Comparison of ENCODE assay signal across 19 cellular contexts in genomic region chr10:10959666-10960065, GRCh38. TPM values are rescaled to one million over a fixed set of nuclear protein-coding genes. Genes with fewer than 3 reads are reported as not detected.
A peak's percentile ranks its signal among the peaks of the same experiment; 100 is the strongest.
DNase-seq lines count a peak whose midpoint lies in the region; ATAC-seq and TF ChIP-seq lines count a peak whose summit lies in the region.
"Had no signal": no experiment of that assay in that cellular context is flagged by ENCODE, and none has a peak within 500 bp of the region (broad histone marks: within the 10 kb centered on the region; RNA-seq: fewer than 3 reads in every experiment).

No MANE protein-coding gene starts in this region.

- peak overlapping the region; percentile 40 for H3K4me3 Mint-ChIP-seq in natural killer cell treated with Interleukin-12 subunit alpha and Interleukin-12 subunit beta and Interleukin-15 and Interleukin-18, amount 100 ng/mL, for 72 hours
- H3K4me3 Mint-ChIP-seq in natural killer cell, result no peak overlapping the region
- no peak overlapping the region for H3K4me3 Mint-ChIP-seq in stimulated activated naive CD8-positive, alpha-beta T cell treated with anti-CD3 and anti-CD28 coated beads, Interleukin-15, amount 100 ng/mL, for 72 hours
- H3K4me3 Mint-ChIP-seq in CD4-positive, alpha-beta memory T cell, result no peak overlapping the region
- H3K4me3 Mint-ChIP-seq: activated CD4-positive, alpha-beta memory T cell treated with anti-CD3 and anti-CD28 coated beads, Interleukin-2, amount 10 ng/mL, durations not matched to agents 7 days and 5 days; activated naive CD8-positive, alpha-beta T cell; dendritic cell treated with granulocyte-macrophage colony-stimulating factor and Interleukin-4, amounts not matched to agents 40 ng/mL and 50 ng/mL, for 4 days had no signal

- ATAC-seq in natural killer cell treated with Interleukin-12 subunit alpha and Interleukin-12 subunit beta and Interleukin-15 and Interleukin-18, amount 100 ng/mL, for 72 hours, result peak; percentile 87 to 92
- ATAC-seq in natural killer cell, result no peak
- peak; percentile 66 for ATAC-seq in GM21576 (IDR thresholded peaks at IDR 0.05; ENCODE audit: unreplicated experiment)
- ATAC-seq in HG03103 (IDR thresholded peaks at IDR 0.05; ENCODE audit: low read depth, unreplicated experiment), result peak; percentile 67
- peak; percentile 59 for ATAC-seq in stimulated activated naive CD8-positive, alpha-beta T cell treated with anti-CD3 and anti-CD28 coated beads, Interleukin-15, amount 100 ng/mL, for 72 hours
- ATAC-seq: pancreas, sciatic nerve had no signal

- H3K27me3 Mint-ChIP-seq in natural killer cell treated with Interleukin-12 subunit alpha and Interleukin-12 subunit beta and Interleukin-15 and Interleukin-18, amount 100 ng/mL, for 72 hours, result peaks cover 4 to 10% of the 10 kb centered on the region in 2 donors
- peaks cover 8 to 12% of the 10 kb centered on the region in 2 donors for H3K27me3 Mint-ChIP-seq in natural killer cell (ENCODE audit: low read depth in 2 of 2)
- H3K27me3 Mint-ChIP-seq in stimulated activated naive CD8-positive, alpha-beta T cell treated with anti-CD3 and anti-CD28 coated beads, Interleukin-15, amount 100 ng/mL, for 72 hours, result peaks cover 15% of the 10 kb centered on the region
- peaks cover 2 to 11% of the 10 kb centered on the region in 2 donors for H3K27me3 Mint-ChIP-seq in CD4-positive, alpha-beta memory T cell

- H3K36me3 ChIP-seq in CD4-positive, alpha-beta memory T cell (ENCODE audit: insufficient read depth, low read length), result no peaks in the 10 kb centered on the region
- H3K36me3 ChIP-seq: BLaER1, MG63, pancreas had no signal

- intact Hi-C loops in natural killer cell (cut with micrococcal nuclease), result no loop called here
- intact Hi-C loops in CD4-positive, alpha-beta memory T cell (cut with micrococcal nuclease), result no loop called here

- H3K4me1 ChIP-seq in CD4-positive, alpha-beta memory T cell (ENCODE audit: insufficient read depth, low read length), result no peaks in the 10 kb centered on the region
- H3K4me1 ChIP-seq: BLaER1, pancreas had no signal

- no peaks in the 10 kb centered on the region for H3K27me3 ChIP-seq in CD4-positive, alpha-beta memory T cell (ENCODE audit: insufficient read depth, low read length)
- H3K27me3 ChIP-seq: BLaER1, MG63, pancreas had no signal

- H3K4me3 ChIP-seq in CD4-positive, alpha-beta memory T cell (ENCODE audit: low read length in 2 of 2), result no peak overlapping the region
- H3K4me3 ChIP-seq: BLaER1, MG63, pancreas had no signal

- DNase-seq in natural killer cell treated with Interleukin-12 subunit alpha and Interleukin-12 subunit beta and Interleukin-15 and Interleukin-18, amount 100 ng/mL, for 72 hours (ENCODE audit: low spot score), result no peak
- DNase-seq in natural killer cell (no peak), DMS153 treated with DMSO at 0.1 percent for 48 hours (lab: John Stamatoyannopoulos, UW; ENCODE audit: unreplicated experiment) (no peak), HEK293T (ENCODE audit: extremely low spot score) (no peak)
- no peak for DNase-seq in stimulated activated naive CD8-positive, alpha-beta T cell treated with anti-CD3 and anti-CD28 coated beads, Interleukin-15, amount 100 ng/mL, for 72 hours
- no peak for DNase-seq in CD4-positive, alpha-beta memory T cell
- DNase-seq: activated CD4-positive, alpha-beta memory T cell treated with anti-CD3 and anti-CD28 coated beads, Interleukin-2, amount 10 ng/mL, durations not matched to agents 7 days and 5 days; activated T-cell treated with anti-CD3 and anti-CD28 coated beads, Interleukin-2, amount 50 U/mL, for 48 hours; MG63; NCI-H1930; NCI-H510A treated with DMSO at 0.1 percent for 48 hours; pancreas had no signal

- H3K4me1 Mint-ChIP-seq in natural killer cell treated with Interleukin-12 subunit alpha and Interleukin-12 subunit beta and Interleukin-15 and Interleukin-18, amount 100 ng/mL, for 72 hours (ENCODE audit: low read depth in 2 of 2), result peaks cover 16 to 17% of the 10 kb centered on the region in 2 donors
- peaks cover 0 to 11% of the 10 kb centered on the region in 2 donors for H3K4me1 Mint-ChIP-seq in natural killer cell
- H3K4me1 Mint-ChIP-seq in stimulated activated naive CD8-positive, alpha-beta T cell treated with anti-CD3 and anti-CD28 coated beads, Interleukin-15, amount 100 ng/mL, for 72 hours, result no peaks in the 10 kb centered on the region
- no peaks in the 10 kb centered on the region for H3K4me1 Mint-ChIP-seq in CD4-positive, alpha-beta memory T cell
- H3K4me1 Mint-ChIP-seq: activated CD4-positive, alpha-beta memory T cell treated with anti-CD3 and anti-CD28 coated beads, Interleukin-2, amount 10 ng/mL, durations not matched to agents 7 days and 5 days had no signal

- POLR2A ChIA-PET in CD4-positive, alpha-beta memory T cell (lab: Charles Lee; ENCODE audit: partially characterized antibody), result no interaction called here
- POLR2A ChIA-PET in HEK293T (lab: Yijun Ruan, JAX), result no interaction called here

- H3K27ac Mint-ChIP-seq in natural killer cell treated with Interleukin-12 subunit alpha and Interleukin-12 subunit beta and Interleukin-15 and Interleukin-18, amount 100 ng/mL, for 72 hours, result peak overlapping the region; percentile 61 to 70
- H3K27ac Mint-ChIP-seq in natural killer cell, result no peak overlapping the region
- no peak overlapping the region for H3K27ac Mint-ChIP-seq in stimulated activated naive CD8-positive, alpha-beta T cell treated with anti-CD3 and anti-CD28 coated beads, Interleukin-15, amount 100 ng/mL, for 72 hours
- H3K27ac Mint-ChIP-seq in CD4-positive, alpha-beta memory T cell, result peak overlapping the region in 1 of 7 donors; percentile 42
- H3K27ac Mint-ChIP-seq: activated CD4-positive, alpha-beta memory T cell treated with anti-CD3 and anti-CD28 coated beads, Interleukin-2, amount 10 ng/mL, durations not matched to agents 7 days and 5 days; activated naive CD8-positive, alpha-beta T cell; dendritic cell treated with granulocyte-macrophage colony-stimulating factor and Interleukin-4, amounts not matched to agents 40 ng/mL and 50 ng/mL, for 4 days had no signal

- no peaks in the 10 kb centered on the region for H3K36me3 Mint-ChIP-seq in natural killer cell treated with Interleukin-12 subunit alpha and Interleukin-12 subunit beta and Interleukin-15 and Interleukin-18, amount 100 ng/mL, for 72 hours
- H3K36me3 Mint-ChIP-seq in natural killer cell, result no peaks in the 10 kb centered on the region
- no peaks in the 10 kb centered on the region for H3K36me3 Mint-ChIP-seq in CD4-positive, alpha-beta memory T cell

- no peaks in the 10 kb centered on the region for H3K9me3 Mint-ChIP-seq in natural killer cell treated with Interleukin-12 subunit alpha and Interleukin-12 subunit beta and Interleukin-15 and Interleukin-18, amount 100 ng/mL, for 72 hours
- H3K9me3 Mint-ChIP-seq in natural killer cell, result no peaks in the 10 kb centered on the region
- no peaks in the 10 kb centered on the region for H3K9me3 Mint-ChIP-seq in stimulated activated naive CD8-positive, alpha-beta T cell treated with anti-CD3 and anti-CD28 coated beads, Interleukin-15, amount 100 ng/mL, for 72 hours
- peaks cover 0 to 2% (median 0%) of the 10 kb centered on the region in 8 donors for H3K9me3 Mint-ChIP-seq in CD4-positive, alpha-beta memory T cell
- H3K9me3 Mint-ChIP-seq: activated CD4-positive, alpha-beta memory T cell treated with anti-CD3 and anti-CD28 coated beads, Interleukin-2, amount 10 ng/mL, durations not matched to agents 7 days and 5 days; dendritic cell treated with granulocyte-macrophage colony-stimulating factor and Interleukin-4, amounts not matched to agents 40 ng/mL and 50 ng/mL, for 4 days had no signal

- TF ChIP-seq CTCF in natural killer cell (IDR thresholded peaks at IDR 0.05), result no peak

- CTCF ChIA-PET in CD4-positive, alpha-beta memory T cell (lab: Charles Lee; ENCODE audit: partially characterized antibody), result no interaction called here
- CTCF ChIA-PET in HEK293T (lab: Yijun Ruan, JAX), result no interaction called here

- H3K27ac ChIP-seq in CD4-positive, alpha-beta memory T cell (ENCODE audit: low read depth, low read length), result no peak overlapping the region
- H3K27ac ChIP-seq: BLaER1, pancreas, VCaP had no signal

- H3K9me3 ChIP-seq in CD4-positive, alpha-beta memory T cell (ENCODE audit: control insufficient read depth in 1 of 2, low read length in 2 of 2), result no peaks in the 10 kb centered on the region
- H3K9me3 ChIP-seq: BLaER1, MG63, pancreas had no signal

TF ChIP-seq in HEK293T, 16 proteins besides CTCF, POLR2A, EP300 and RAD21:
- TF ChIP-seq HDGF (IDR thresholded peaks at IDR 0.05; ENCODE audit: borderline replicate concordance), result no peak
- no peak for TF ChIP-seq BHLHE40 (IDR thresholded peaks at IDR 0.05; ENCODE audit: borderline replicate concordance)
- no peak for TF ChIP-seq L3MBTL2 (conservative IDR thresholded peaks at IDR 0.05)
- no peak for TF ChIP-seq SUZ12 (IDR thresholded peaks at IDR 0.05)
- no peak for TF ChIP-seq TARDBP (IDR thresholded peaks at IDR 0.05)
- TF ChIP-seq PKNOX1 (IDR thresholded peaks at IDR 0.05), result no peak
- TF ChIP-seq CTBP1 (IDR thresholded peaks at IDR 0.05; ENCODE audit: borderline replicate concordance), result no peak
- no peak for TF ChIP-seq FOXA1 (IDR thresholded peaks at IDR 0.05)
- no peak for TF ChIP-seq FOXK2 (IDR thresholded peaks at IDR 0.05)
- no peak for TF ChIP-seq ZNF384 (IDR thresholded peaks at IDR 0.05)
- no peak for TF ChIP-seq ELF4 (IDR thresholded peaks at IDR 0.05)
- no peak for TF ChIP-seq LEF1 (IDR thresholded peaks at IDR 0.05; ENCODE audit: borderline replicate concordance)
- no peak for TF ChIP-seq SP1 (IDR thresholded peaks at IDR 0.05)
- no peak for TF ChIP-seq NFRKB (IDR thresholded peaks at IDR 0.05)
- no peak for TF ChIP-seq FOXM1 (IDR thresholded peaks at IDR 0.05; ENCODE audit: borderline replicate concordance)
- TF ChIP-seq ARNT (IDR thresholded peaks at IDR 0.05), result no peak

RNA-seq across cellular contexts. Expression of gene CELF2, which starts 58.0 kb away (rescaled TPM):
- 100 to 1,000 TPM; 185 to 208 TPM for total RNA-seq in natural killer cell treated with Interleukin-12 subunit alpha and Interleukin-12 subunit beta and Interleukin-15 and Interleukin-18, amount 100 ng/mL, for 72 hours
- total RNA-seq in natural killer cell, result 100 to 1,000 TPM; 282 to 298 (median 295) TPM
- 100 to 1,000 TPM; 173 to 180 TPM for total RNA-seq in CD4-positive, alpha-beta memory T cell
- polyA plus RNA-seq in CD4-positive, alpha-beta memory T cell, result 100 to 1,000 TPM; 122 to 161 TPM

Comparison
In these comparisons a context has a peak if more than half of its experiments do, and no peak if none do; other contexts are left out.
1. ATAC-seq: peak in natural killer cell treated with Interleukin-12 subunit alpha and Interleukin-12 subunit beta and Interleukin-15 and Interleukin-18, amount 100 ng/mL, for 72 hours (2 of 2), GM21576 (single experiment), HG03103 (single experiment) and stimulated activated naive CD8-positive, alpha-beta T cell treated with anti-CD3 and anti-CD28 coated beads, Interleukin-15, amount 100 ng/mL, for 72 hours (single experiment); none in natural killer cell (0 of 3).
2. H3K27ac Mint-ChIP-seq: peak in natural killer cell treated with Interleukin-12 subunit alpha and Interleukin-12 subunit beta and Interleukin-15 and Interleukin-18, amount 100 ng/mL, for 72 hours (2 of 2); none in natural killer cell (0 of 2) and stimulated activated naive CD8-positive, alpha-beta T cell treated with anti-CD3 and anti-CD28 coated beads, Interleukin-15, amount 100 ng/mL, for 72 hours (0 of 2).